ENCODE assay signal across 8 cellular contexts in genomic region chr1:172531412-172531811, GRCh38. TPM values are rescaled to one million over a fixed set of nuclear protein-coding genes. Genes with fewer than 3 reads are reported as not detected.
DNase-seq lines count a peak whose midpoint lies in the region; ATAC-seq and TF ChIP-seq lines count a peak whose summit lies in the region.

No MANE protein-coding gene starts in this region.

- peak overlapping the region; percentile 66 to 93 (median 84) for H3K4me3 ChIP-seq in heart right ventricle
- H3K4me3 ChIP-seq in mucosa of rectum (ENCODE audit: low read length in 2 of 2), result peak overlapping the region; percentile 93 to 96
- peak overlapping the region; percentile 95 to 99 for H3K4me3 ChIP-seq in uterus

- intact Hi-C loops in heart right ventricle (cut with DNase I), result loop anchor here in 5 of 10 donors (5.0 kb wide), 2 partner anchors 79 to 749 kb away; partner anchors contain the start of gene METTL13 (in 2 of the 5)
- intact Hi-C loops in cardiac septum (cut with DNase I), result no loop called here
- intact Hi-C loops in uterus (cut with DNase I; ENCODE audit: low total_unique reads), result loop anchor here (5.0 kb wide), 1 partner anchor 749 kb away; the partner anchor contains the start of gene METTL13

- H3K27me3 ChIP-seq in heart right ventricle (no peaks in the 10 kb centered on the region), mucosa of rectum (ENCODE audit: control insufficient read depth in 2 of 2, insufficient read depth in 2 of 2, low read length in 2 of 2) (no peaks in the 10 kb centered on the region), uterus (no peaks in the 10 kb centered on the region)

- H3K27me3 Mint-ChIP-seq in brain, result peaks cover 40% of the 10 kb centered on the region

- H3K27ac Mint-ChIP-seq in brain, result peak overlapping the region; percentile 16 to 100 (median 100)

- H3K9me3 ChIP-seq in heart right ventricle (no peaks in the 10 kb centered on the region), mucosa of rectum (ENCODE audit: control insufficient read depth in 2 of 2, low read length in 2 of 2) (no peaks in the 10 kb centered on the region), uterus (no peaks in the 10 kb centered on the region)

- no peaks in the 10 kb centered on the region for H3K36me3 ChIP-seq in heart right ventricle
- H3K36me3 ChIP-seq in mucosa of rectum (ENCODE audit: control insufficient read depth in 2 of 2, insufficient read depth in 2 of 2, low read length in 2 of 2), result no peaks in the 10 kb centered on the region
- no peaks in the 10 kb centered on the region for H3K36me3 ChIP-seq in uterus

- TF ChIP-seq POLR2A in uterus (IDR thresholded peaks at IDR 0.05), result no peak

- no peak for DNase-seq in heart right ventricle
- DNase-seq in cardiac septum (ENCODE audit: low spot score), result no peak
- no peak for DNase-seq in uterus
- no peak for DNase-seq in RPMI8226
- DNase-seq in dedifferentiated amniotic fluid mesenchymal stem cell (ENCODE audit: extremely low spot score), result no peak
- no peak for DNase-seq in NCI-H1694 treated with DMSO at 0.1 percent for 48 hours (lab: John Stamatoyannopoulos, UW)

- ATAC-seq in heart right ventricle, result no peak

- H3K9me3 Mint-ChIP-seq in brain, result no peaks in the 10 kb centered on the region

- 8 to 11% methylated on average over 2 of the region's 2 CpGs for WGBS in heart right ventricle, 2 donors

- H3K27ac ChIP-seq in heart right ventricle (peak overlapping the region; percentile 93 to 99 (median 97)), mucosa of rectum (ENCODE audit: low read depth in 2 of 2, low read length in 2 of 2) (peak overlapping the region; percentile 98 to 99), uterus (peak overlapping the region; percentile 95 to 100)

- H3K9ac ChIP-seq in mucosa of rectum (ENCODE audit: low read depth in 1 of 2, low read length in 2 of 2), result peak overlapping the region; percentile 78 to 94

- peaks cover 37% of the 10 kb centered on the region for H3K4me1 Mint-ChIP-seq in brain

- H3K4me3 Mint-ChIP-seq in brain, result peak overlapping the region; percentile 92 to 99 (median 96)

- no peaks in the 10 kb centered on the region for H3K36me3 Mint-ChIP-seq in brain

- TF ChIP-seq CTCF in heart right ventricle (IDR thresholded peaks at IDR 0.05) (no peak), brain (conservative IDR thresholded peaks at IDR 0.05) (no peak), uterus (IDR thresholded peaks at IDR 0.05) (no peak)

- H3K4me1 ChIP-seq in heart right ventricle, result peaks cover 10 to 38% (median 33%) of the 10 kb centered on the region in 9 donors
- H3K4me1 ChIP-seq in mucosa of rectum (ENCODE audit: control insufficient read depth in 2 of 2, insufficient read depth in 2 of 2, low read length in 2 of 2), result peaks cover 11 to 16% of the 10 kb centered on the region in 2 donors
- no peaks in the 10 kb centered on the region for H3K4me1 ChIP-seq in uterus

RNA-seq across cellular contexts. Expression of gene SUCO, which starts 1.5 kb away (rescaled TPM):
- 10 to 100 TPM; 18.5 to 31.4 (median 27.0) TPM for total RNA-seq in heart right ventricle
- polyA plus RNA-seq in heart right ventricle, result 10 to 100 TPM; 10.2 to 10.4 TPM
- total RNA-seq in cardiac septum, result 27.4 TPM
- polyA plus RNA-seq in brain (ENCODE audit: insufficient read depth, low read depth, low replicate concordance), result 8.6 TPM
- 100 to 1,000 TPM in 2 of 4 donors, 10 to 100 TPM in 2; 39.7 to 129 (median 93.9) TPM for total RNA-seq in uterus
